ENCODE assay signal across 1 cellular context in the genomic region with DNA sequence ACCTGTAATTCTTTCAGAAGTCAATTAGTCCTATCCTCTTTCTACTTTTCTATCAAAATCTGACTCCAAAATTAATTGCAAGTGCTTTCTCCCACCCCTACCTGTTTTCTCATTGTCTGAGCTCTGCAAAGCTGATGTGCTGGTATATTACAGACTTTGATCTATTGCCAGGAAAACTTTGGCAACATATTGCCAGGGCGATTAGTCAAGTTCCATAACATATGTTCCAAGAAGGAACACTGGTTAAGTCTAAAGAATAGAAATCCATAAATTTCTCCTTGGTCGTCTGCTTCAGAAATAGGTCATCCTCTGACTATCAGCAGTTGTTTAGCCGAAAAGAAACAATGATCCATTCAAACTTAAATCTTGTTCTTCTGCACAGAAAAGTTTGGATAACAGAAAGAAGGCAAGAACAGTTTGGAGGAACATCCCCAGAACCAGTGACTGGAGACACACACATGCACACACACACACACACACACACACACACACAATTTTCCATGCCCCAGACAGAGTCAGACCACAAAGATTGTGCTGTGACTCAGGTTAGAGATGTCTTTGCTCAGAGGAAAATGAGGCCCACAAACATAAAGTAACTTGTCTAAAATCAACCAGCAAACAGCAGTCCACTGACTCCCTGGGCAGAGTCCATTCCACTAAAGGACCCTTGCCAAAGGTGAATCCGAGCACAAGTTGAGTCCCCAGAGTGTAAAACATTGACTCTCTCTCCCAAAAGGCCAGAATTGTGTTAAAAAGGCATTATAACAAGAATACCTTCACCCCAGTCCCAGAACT.
TF ChIP-seq lines count a peak whose summit lies in the region.

No MANE protein-coding gene starts in this region.

TF ChIP-seq in GM12878, 131 proteins besides CTCF, POLR2A, EP300 and RAD21:
- TF ChIP-seq YBX1 (IDR thresholded peaks at IDR 0.05) (no peak), RUNX3 (IDR thresholded peaks at IDR 0.05; ENCODE audit: low read length) (peak; percentile 39), TARDBP (IDR thresholded peaks at IDR 0.05; ENCODE audit: borderline replicate concordance) (no peak), RFX5 (IDR thresholded peaks at IDR 0.05; ENCODE audit: low read depth, low read length) (no peak), ZNF207 (IDR thresholded peaks at IDR 0.05; ENCODE audit: borderline replicate concordance) (no peak), EZH2 (IDR thresholded peaks at IDR 0.05; ENCODE audit: borderline replicate concordance, control insufficient read depth, low read depth, low read length) (no peak), MEF2B (IDR thresholded peaks at IDR 0.05; ENCODE audit: partially characterized antibody, poor library complexity, severe bottlenecking) (no peak), PAX5 (IDR thresholded peaks at IDR 0.05; ENCODE audit: borderline replicate concordance, low read depth, low read length) (no peak), CHD2 (IDR thresholded peaks at IDR 0.05; ENCODE audit: borderline replicate concordance, low read depth, low read length) (no peak), POLR2AphosphoS2 (IDR thresholded peaks at IDR 0.05; ENCODE audit: low read depth, low read length) (0 out of 2 replicates have a peak, but pooled peaks have one; percentile 15), CBX3 (IDR thresholded peaks at IDR 0.05; ENCODE audit: borderline replicate concordance, low read depth) (no peak), RELA (IDR thresholded peaks at IDR 0.05; ENCODE audit: borderline replicate concordance, partially characterized antibody) (no peak), KLF5 (IDR thresholded peaks at IDR 0.05; ENCODE audit: partially characterized antibody) (no peak), GABPA (IDR thresholded peaks at IDR 0.05; ENCODE audit: low read depth) (no peak)
- TF ChIP-seq, protein P1, sequence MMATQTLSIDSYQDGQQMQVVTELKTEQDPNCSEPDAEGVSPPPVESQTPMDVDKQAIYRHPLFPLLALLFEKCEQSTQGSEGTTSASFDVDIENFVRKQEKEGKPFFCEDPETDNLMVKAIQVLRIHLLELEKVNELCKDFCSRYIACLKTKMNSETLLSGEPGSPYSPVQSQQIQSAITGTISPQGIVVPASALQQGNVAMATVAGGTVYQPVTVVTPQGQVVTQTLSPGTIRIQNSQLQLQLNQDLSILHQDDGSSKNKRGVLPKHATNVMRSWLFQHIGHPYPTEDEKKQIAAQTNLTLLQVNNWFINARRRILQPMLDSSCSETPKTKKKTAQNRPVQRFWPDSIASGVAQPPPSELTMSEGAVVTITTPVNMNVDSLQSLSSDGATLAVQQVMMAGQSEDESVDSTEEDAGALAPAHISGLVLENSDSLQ (IDR thresholded peaks at IDR 0.05), result no peak
- TF ChIP-seq, protein P2, sequence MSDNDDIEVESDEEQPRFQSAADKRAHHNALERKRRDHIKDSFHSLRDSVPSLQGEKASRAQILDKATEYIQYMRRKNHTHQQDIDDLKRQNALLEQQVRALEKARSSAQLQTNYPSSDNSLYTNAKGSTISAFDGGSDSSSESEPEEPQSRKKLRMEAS (IDR thresholded peaks at IDR 0.05; ENCODE audit: low read depth, low read length), result no peak
